8 cellular contexts compared by ENCODE assay signal in the genomic region with DNA sequence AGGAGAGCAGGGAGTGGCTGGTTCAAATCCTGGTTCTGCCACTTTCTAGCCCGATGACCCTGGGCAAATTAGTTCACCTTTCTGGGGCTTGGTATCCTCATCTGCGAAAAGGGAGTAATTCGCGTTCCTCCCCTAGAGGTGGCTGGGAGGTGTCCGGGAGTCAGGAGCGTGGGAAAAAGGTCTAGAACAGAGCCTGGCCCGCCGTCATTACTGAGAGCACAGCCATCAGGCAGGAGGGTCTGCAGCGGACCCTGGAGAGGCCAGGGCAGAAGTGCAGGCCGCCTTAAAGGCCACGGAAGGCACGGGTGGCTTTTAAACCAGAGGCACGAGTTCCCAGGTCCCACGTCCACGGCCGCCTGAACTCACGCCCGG. TPM values are rescaled to one million over a fixed set of nuclear protein-coding genes. Genes with fewer than 3 reads are reported as not detected.
DNase-seq lines count a peak whose midpoint lies in the region; ATAC-seq and TF ChIP-seq lines count a peak whose summit lies in the region.

No MANE protein-coding gene starts in this region.

- 2 to 6% (median 3%) methylated on average over 18 of the region's 18 CpGs; no CpG with 5 or more reads in 1 of the 5 donors for WGBS in stomach, 5 donors

- intact Hi-C loops in stomach (cut with DNase I; ENCODE audit: low total_unique reads): no loop called here

- TF ChIP-seq CTCF in stomach (IDR thresholded peaks at IDR 0.05): no peak

- H3K9me3 ChIP-seq in stomach: no peaks in the 10 kb centered on the region

- no peaks in the 10 kb centered on the region for H3K9me3 Mint-ChIP-seq in activated T-helper 17 cell treated with anti-CD3 and anti-CD28 coated beads, Interleukin-2, amount 50 U/mL, for 72 hours
- H3K9me3 Mint-ChIP-seq in immature natural killer cell: no peaks in the 10 kb centered on the region

- peaks cover 13 to 18% (median 15%) of the 10 kb centered on the region in 4 donors for H3K36me3 ChIP-seq in stomach

- TF ChIP-seq EP300 in stomach (IDR thresholded peaks at IDR 0.05): no peak

- peaks cover 36% of the 10 kb centered on the region for H3K36me3 Mint-ChIP-seq in activated T-helper 17 cell treated with anti-CD3 and anti-CD28 coated beads, Interleukin-2, amount 50 U/mL, for 72 hours (ENCODE audit: low read depth)
- peaks cover 3 to 9% (median 7%) of the 10 kb centered on the region in 3 donors for H3K36me3 Mint-ChIP-seq in immature natural killer cell

- H3K27ac ChIP-seq in stomach: peak overlapping the region in 4 of 5 donors; percentile 73 to 88 (median 82)

- H3K27me3 Mint-ChIP-seq in activated T-helper 17 cell treated with anti-CD3 and anti-CD28 coated beads, Interleukin-2, amount 50 U/mL, for 72 hours: no peaks in the 10 kb centered on the region
- peaks cover 2 to 5% (median 4%) of the 10 kb centered on the region in 3 donors for H3K27me3 Mint-ChIP-seq in immature natural killer cell (ENCODE audit: low read depth in 3 of 3)

- ATAC-seq in activated T-helper 17 cell treated with anti-CD3 and anti-CD28 coated beads, Interleukin-2, amount 50 U/mL, for 72 hours (replicated peaks): no peak
- no peak for ATAC-seq in GM21786 (IDR thresholded peaks at IDR 0.05; ENCODE audit: unreplicated experiment)

- TF ChIP-seq POLR2A in stomach (IDR thresholded peaks at IDR 0.05): no peak

- peak overlapping the region; percentile 93 for H3K4me3 Mint-ChIP-seq in activated T-helper 17 cell treated with anti-CD3 and anti-CD28 coated beads, Interleukin-2, amount 50 U/mL, for 72 hours
- H3K4me3 Mint-ChIP-seq in immature natural killer cell: peak overlapping the region; percentile 92 to 99 (median 96)

- peak; percentile 49 for DNase-seq in DMS 273 (lab: John Stamatoyannopoulos, UW; ENCODE audit: unreplicated experiment)
- no peak for DNase-seq in DMS 273 treated with DMSO at 0.1 percent for 48 hours (lab: John Stamatoyannopoulos, UW)
- no peak for DNase-seq in immature natural killer cell
- no peak for DNase-seq in stomach
- DNase-seq in NCI-H524 (lab: John Stamatoyannopoulos, UW): no peak
- no peak for DNase-seq in NCI-H2171 (lab: John Stamatoyannopoulos, UW)

- peaks cover 32% of the 10 kb centered on the region for H3K4me1 Mint-ChIP-seq in activated T-helper 17 cell treated with anti-CD3 and anti-CD28 coated beads, Interleukin-2, amount 50 U/mL, for 72 hours
- H3K4me1 Mint-ChIP-seq in immature natural killer cell: peaks cover 44 to 45% of the 10 kb centered on the region in 2 donors

- peak overlapping the region; percentile 82 to 99 (median 92) for H3K4me3 ChIP-seq in stomach

- peak overlapping the region; percentile 94 for H3K27ac Mint-ChIP-seq in activated T-helper 17 cell treated with anti-CD3 and anti-CD28 coated beads, Interleukin-2, amount 50 U/mL, for 72 hours
- H3K27ac Mint-ChIP-seq in immature natural killer cell: peak overlapping the region in 3 of 6 donors; percentile 74 to 83 (median 79)

- peaks cover 0 to 36% (median 27%) of the 10 kb centered on the region in 3 donors for H3K27me3 ChIP-seq in stomach

- H3K4me1 ChIP-seq in stomach: peaks cover 60 to 76% (median 70%) of the 10 kb centered on the region in 4 donors

RNA-seq across cellular contexts. Expression of a gene that starts 0.9 kb away (rescaled TPM):
- total RNA-seq in activated T-helper 17 cell treated with anti-CD3 and anti-CD28 coated beads, Interleukin-2, amount 50 U/mL, for 72 hours: 10 to 100 TPM; 41.7 to 54.9 TPM
- polyA plus RNA-seq in immature natural killer cell (10 to 100 TPM in 1 of 3 donors, 1 to 10 TPM in 2; 9.1 to 23.3 (median 9.8) TPM), stomach (10 to 100 TPM in 2 of 3 donors, 1 to 10 TPM in 1; 7.6 to 17.2 (median 15.6) TPM)
- 10 to 100 TPM in 4 of 5 donors, 1 to 10 TPM in 1; 6.4 to 86.0 (median 27.9) TPM for total RNA-seq in stomach

RNA-seq across cellular contexts. Expression of a gene that starts 4.6 kb away (rescaled TPM):
- total RNA-seq in activated T-helper 17 cell treated with anti-CD3 and anti-CD28 coated beads, Interleukin-2, amount 50 U/mL, for 72 hours: not detected
- not detected for polyA plus RNA-seq in immature natural killer cell
- 1 to 10 TPM in 1 of 5 donors, not detected in 4; 9.6 TPM for total RNA-seq in stomach
- polyA plus RNA-seq in stomach: under 1 TPM in 1 of 3 donors, not detected in 2; 0.25 TPM

RNA-seq across cellular contexts. Expression of a gene that starts 30.7 kb away (rescaled TPM):
- 100 to 1,000 TPM in 1 of 2 donors, 10 to 100 TPM in 1; 93.2 to 299 TPM for total RNA-seq in activated T-helper 17 cell treated with anti-CD3 and anti-CD28 coated beads, Interleukin-2, amount 50 U/mL, for 72 hours
- polyA plus RNA-seq in immature natural killer cell (10 to 100 TPM; 62.5 to 75.1 (median 63.8) TPM), stomach (100 to 1,000 TPM in 1 of 3 donors, 10 to 100 TPM in 2; 58.0 to 128 (median 64.8) TPM)
- total RNA-seq in stomach: 100 to 1,000 TPM in 3 of 5 donors, 10 to 100 TPM in 2; 33.2 to 413 (median 301) TPM

RNA-seq across cellular contexts. Expression of a gene that starts 49.4 kb away (rescaled TPM):
- total RNA-seq in activated T-helper 17 cell treated with anti-CD3 and anti-CD28 coated beads, Interleukin-2, amount 50 U/mL, for 72 hours: 10 to 100 TPM in 1 of 2 donors, 1 to 10 TPM in 1; 3.4 to 28.1 TPM
- 1 to 10 TPM in 2 of 3 donors, not detected in 1; 2.9 to 5.1 TPM for polyA plus RNA-seq in immature natural killer cell
- total RNA-seq in stomach: 1 to 10 TPM in 2 of 5 donors, under 1 TPM in 1, not detected in 2; 0.55 to 4.5 (median 1.3) TPM
- polyA plus RNA-seq in stomach: 10 to 100 TPM in 1 of 3 donors, under 1 TPM in 2; 0.75 to 24.9 (median 0.76) TPM
